13 cellular contexts compared by ENCODE assay signal in the genomic region with DNA sequence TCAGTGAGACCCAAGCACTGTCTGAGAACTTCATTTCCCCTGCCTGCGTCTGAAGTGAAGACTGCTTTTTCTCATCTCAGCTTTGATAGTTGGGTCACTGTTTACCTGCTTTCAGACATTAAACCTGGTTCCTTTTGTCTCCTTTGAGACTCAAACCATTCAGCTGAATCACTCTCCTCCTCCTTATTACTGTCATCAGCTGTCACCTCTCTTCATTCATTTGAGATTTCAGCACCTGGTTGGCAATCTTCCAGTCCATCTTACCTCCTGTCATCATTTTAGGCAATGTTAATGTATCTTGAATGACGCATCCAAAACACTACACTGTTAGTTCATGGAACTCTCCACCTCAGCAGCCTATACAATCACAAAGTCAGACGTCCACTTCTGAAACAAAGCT.
A peak's percentile ranks its signal among the peaks of the same experiment; 100 is the strongest.
DNase-seq lines count a peak whose midpoint lies in the region; ATAC-seq and FAIRE-seq lines count a peak whose summit lies in the region.
"Had no signal": no experiment of that assay in that cellular context is flagged by ENCODE, and none has a peak within 500 bp of the region (broad histone marks: within the 10 kb centered on the region; RNA-seq: fewer than 3 reads in every experiment).

No MANE protein-coding gene starts in this region.

- FAIRE-seq in islet of Langerhans (lab: Jason Lieb, UNC): peak; percentile 13

- ATAC-seq in GM18502 (IDR thresholded peaks at IDR 0.05; ENCODE audit: poor library complexity, unreplicated experiment) (no peak), HG02970 (IDR thresholded peaks at IDR 0.05; ENCODE audit: low FRiP score, unreplicated experiment) (no peak)
- ATAC-seq: HCT116, T-cell had no signal

- peak; percentile 73 for DNase-seq in NCI-H1105 (lab: John Stamatoyannopoulos, UW)
- peak; percentile 17 for DNase-seq in NCI-H2029 (lab: John Stamatoyannopoulos, UW)
- peak; percentile 97 for DNase-seq in NCI-H748 (lab: John Stamatoyannopoulos, UW; ENCODE audit: unreplicated experiment)
- no peak for DNase-seq in stimulated activated CD4-positive, alpha-beta T cell treated with anti-CD3 and anti-CD28 coated beads, Interleukin-12 subunit alpha, Interleukin-12 subunit beta, amount 100 ng/mL, for 4 hours
- DNase-seq in activated CD8-positive, alpha-beta memory T cell treated with anti-CD3 and anti-CD28 coated beads, Interleukin-2, amount 50 U/mL, for 48 hours: no peak
- DNase-seq: NCI-H2081 treated with DMSO at 0.1 percent for 48 hours, OCI-M1, T-cell, T1000 had no signal

Comparison
In these comparisons a context has a peak if more than half of its experiments do, and no peak if none do; other contexts are left out.
1. DNase-seq: peak in NCI-H1105 (single experiment), NCI-H2029 (single experiment) and NCI-H748 (single experiment); none in stimulated activated CD4-positive, alpha-beta T cell treated with anti-CD3 and anti-CD28 coated beads, Interleukin-12 subunit alpha, Interleukin-12 subunit beta, amount 100 ng/mL, for 4 hours (single experiment) and activated CD8-positive, alpha-beta memory T cell treated with anti-CD3 and anti-CD28 coated beads, Interleukin-2, amount 50 U/mL, for 48 hours (single experiment).